ENCODE assay signal across 16 cellular contexts in genomic region chr18:79932907-79933306, GRCh38. TPM values are rescaled to one million over a fixed set of nuclear protein-coding genes. Genes with fewer than 3 reads are reported as not detected.
DNase-seq lines count a peak whose midpoint lies in the region; ATAC-seq, FAIRE-seq and TF ChIP-seq lines count a peak whose summit lies in the region.
"Had no signal": no experiment of that assay in that cellular context is flagged by ENCODE, and none has a peak within 500 bp of the region (broad histone marks: within the 10 kb centered on the region; RNA-seq: fewer than 3 reads in every experiment).

No MANE protein-coding gene starts in this region.

- no peaks in the 10 kb centered on the region for H3K9me2 ChIP-seq in Karpas-422 (replicated peaks; ENCODE audit: insufficient read depth, low read length)

- peak; percentile 61 for DNase-seq in Karpas-422
- DNase-seq in adipocyte (ENCODE audit: low read depth): no peak
- DNase-seq in erythroblast (lab: John Stamatoyannopoulos, UW): peak; percentile 33 to 59
- DNase-seq in kidney tubule cell (ENCODE audit: low spot score): no peak
- DNase-seq in left ventricle myocardium superior: no peak
- DNase-seq in OCI-M2 (lab: John Stamatoyannopoulos, UW; ENCODE audit: unreplicated experiment): no peak
- DNase-seq: ACHN; C1 segment of cervical spinal cord; Calu3; CD4-positive, alpha-beta T cell; DMS 273 treated with DMSO at 0.1 percent for 48 hours; H7 had no signal

- ATAC-seq in left ventricle myocardium superior: no peak

- peak; percentile 36 for FAIRE-seq in G401.6 (lab: Jason Lieb, UNC)
- FAIRE-seq: GM12891 had no signal

- TF ChIP-seq POLR2A in erythroblast (IDR thresholded peaks at IDR 0.05; ENCODE audit: low read length): no peak

- H4K20me1 ChIP-seq in Karpas-422 (ENCODE audit: insufficient read depth, low read depth, low read length): no peaks in the 10 kb centered on the region

- H3K27me3 ChIP-seq in Karpas-422 (ENCODE audit: low read length): no peaks in the 10 kb centered on the region
- no peaks in the 10 kb centered on the region for H3K27me3 ChIP-seq in adipocyte (replicated peaks; ENCODE audit: control insufficient read depth, insufficient read depth, low read length)

- H3K4me3 ChIP-seq in Karpas-422 (ENCODE audit: low read length): no peak overlapping the region
- H3K4me3 ChIP-seq in adipocyte (ENCODE audit: low read length): peak overlapping the region; percentile 38
- H3K4me3 ChIP-seq: GM23338 had no signal

- no peak overlapping the region for H2AFZ ChIP-seq in Karpas-422 (ENCODE audit: low read length)
- H2AFZ ChIP-seq: GM23338 had no signal

- H3K79me2 ChIP-seq in Karpas-422 (ENCODE audit: low read length): peaks cover 97% of the 10 kb centered on the region

- H3K4me1 ChIP-seq in Karpas-422 (ENCODE audit: low read length): no peaks in the 10 kb centered on the region
- peaks cover 26% of the 10 kb centered on the region for H3K4me1 ChIP-seq in adipocyte (ENCODE audit: control insufficient read depth, insufficient read depth, low read length)

- no peak overlapping the region for H3K27ac ChIP-seq in Karpas-422 (ENCODE audit: low read length)

- H3K36me3 ChIP-seq in Karpas-422 (ENCODE audit: insufficient read depth, low read length): peaks cover 95% of the 10 kb centered on the region
- H3K36me3 ChIP-seq in adipocyte (ENCODE audit: control insufficient read depth, insufficient read depth, low read length, severe bottlenecking): peaks cover 77% of the 10 kb centered on the region

- intact Hi-C loops in left ventricle myocardium superior (cut with micrococcal nuclease): no loop called here

- H3K9ac ChIP-seq in Karpas-422 (ENCODE audit: low read length) (no peak overlapping the region), adipocyte (ENCODE audit: low read length) (no peak overlapping the region)

- peaks cover 38% of the 10 kb centered on the region for H3K9me3 ChIP-seq in Karpas-422 (ENCODE audit: low read length)
- peaks cover 51% of the 10 kb centered on the region for H3K9me3 ChIP-seq in adipocyte (ENCODE audit: control insufficient read depth, low read length)

- H3K4me2 ChIP-seq in Karpas-422 (ENCODE audit: low read depth, low read length, poor library complexity, severe bottlenecking): no peak overlapping the region
- H3K4me2 ChIP-seq: GM23338 had no signal

RNA-seq across cellular contexts. Expression of gene SLC66A2, which starts 18.5 kb away (rescaled TPM):
- 43.1 and 121 TPM in 2 replicates for total RNA-seq in Karpas-422 (2014; rRNA removed; shearing (Covaris generic); ENCODE audit: low replicate concordance)
- total RNA-seq in left ventricle myocardium superior: 28.9 TPM

RNA-seq across cellular contexts. Expression of gene HSBP1L1, which starts 31.5 kb away (rescaled TPM):
- 11.4 and 21.3 TPM in 2 replicates for total RNA-seq in Karpas-422 (2014; rRNA removed; shearing (Covaris generic); ENCODE audit: low replicate concordance)
- total RNA-seq in left ventricle myocardium superior: 14.5 TPM
- total RNA-seq: HT1080 had no signal

RNA-seq across cellular contexts. Expression of gene TXNL4A, which starts 55.5 kb away (rescaled TPM):
- total RNA-seq in Karpas-422 (2014; rRNA removed; shearing (Covaris generic); ENCODE audit: low replicate concordance): 128 and 186 TPM in 2 replicates
- total RNA-seq in left ventricle myocardium superior: 91.0 TPM

Comparison
In these comparisons a context has a peak if more than half of its experiments do, and no peak if none do; other contexts are left out.
1. DNase-seq: peak in Karpas-422 (single experiment) and erythroblast (2 of 2); none in adipocyte (single experiment), kidney tubule cell (single experiment), left ventricle myocardium superior (single experiment) and OCI-M2 (single experiment).